ENCODE assay signal across 29 cellular contexts in genomic region chrX:103056902-103057301, GRCh38. TPM values are rescaled to one million over a fixed set of nuclear protein-coding genes. Genes with fewer than 3 reads are reported as not detected.
"Had no signal": no experiment of that assay in that cellular context is flagged by ENCODE, and none has a peak within 500 bp of the region (broad histone marks: within the 10 kb centered on the region; RNA-seq: fewer than 3 reads in every experiment).

No MANE protein-coding gene starts in this region.

- H3K4me1 Mint-ChIP-seq: activated B cell treated with CpG ODN at 0.5 μM for 24 hours; activated CD4-positive, alpha-beta T cell treated with anti-CD3 and anti-CD28 coated beads, Interleukin-2, amount 10 ng/mL, durations not matched to agents 7 days and 5 days; activated naive CD8-positive, alpha-beta T cell treated with anti-CD3 and anti-CD28 coated beads, Interleukin-2, amount 50 U/mL, for 24 hours; T-helper 17 cell had no signal

- H2AFZ ChIP-seq: PC-9 had no signal

- ATAC-seq: activated naive CD4-positive, alpha-beta T cell treated with anti-CD3 and anti-CD28 coated beads, Interleukin-2, amount 50 U/mL, for 72 hours; activated naive CD8-positive, alpha-beta T cell treated with anti-CD3 and anti-CD28 coated beads, Interleukin-2, amount 50 U/mL, for 24 hours; activated T-cell treated with anti-CD3 and anti-CD28 coated beads, Interleukin-2, amount 50 U/mL, for 4 hours; T-helper 17 cell had no signal

- H3K9me3 ChIP-seq: ascending aorta, MG63 had no signal

- H3K4me3 ChIP-seq: ascending aorta, cardiac muscle cell, MG63, PC-9 had no signal

- H3K27me3 ChIP-seq: ascending aorta, brain microvascular endothelial cell, cardiac muscle cell, MG63 had no signal

- H3K9me3 Mint-ChIP-seq: activated B cell treated with CpG ODN at 0.5 μM for 24 hours; activated CD4-positive, alpha-beta memory T cell treated with anti-CD3 and anti-CD28 coated beads for 36 hours; activated CD4-positive, alpha-beta T cell treated with anti-CD3 and anti-CD28 coated beads, Interleukin-2, amount 10 ng/mL, durations not matched to agents 7 days and 5 days; activated naive CD4-positive, alpha-beta T cell treated with anti-CD3 and anti-CD28 coated beads, Interleukin-2, amount 50 U/mL, for 72 hours; activated naive CD8-positive, alpha-beta T cell treated with anti-CD3 and anti-CD28 coated beads, Interleukin-2, amount 50 U/mL, for 24 hours; activated T-cell treated with anti-CD3 and anti-CD28 coated beads, Interleukin-2, amount 50 U/mL, for 4 hours had no signal

- H3K27ac Mint-ChIP-seq: activated B cell treated with CpG ODN at 0.5 μM for 24 hours; activated CD4-positive, alpha-beta memory T cell treated with anti-CD3 and anti-CD28 coated beads for 36 hours; activated CD4-positive, alpha-beta T cell treated with anti-CD3 and anti-CD28 coated beads, Interleukin-2, amount 10 ng/mL, durations not matched to agents 7 days and 5 days; activated naive CD4-positive, alpha-beta T cell treated with anti-CD3 and anti-CD28 coated beads, Interleukin-2, amount 50 U/mL, for 72 hours; activated naive CD8-positive, alpha-beta T cell treated with anti-CD3 and anti-CD28 coated beads, Interleukin-2, amount 50 U/mL, for 24 hours; T-helper 17 cell had no signal

- H3K36me3 Mint-ChIP-seq: activated CD4-positive, alpha-beta memory T cell treated with anti-CD3 and anti-CD28 coated beads for 36 hours; activated naive CD4-positive, alpha-beta T cell treated with anti-CD3 and anti-CD28 coated beads, Interleukin-2, amount 50 U/mL, for 72 hours had no signal

- H3K4me2 ChIP-seq: KMS-11, PC-9 had no signal

- H3K36me3 ChIP-seq: ascending aorta, brain microvascular endothelial cell, cardiac muscle cell, MG63 had no signal

- H3K4me3 Mint-ChIP-seq: activated B cell treated with CpG ODN at 0.5 μM for 24 hours; activated CD4-positive, alpha-beta memory T cell treated with anti-CD3 and anti-CD28 coated beads for 36 hours; activated CD4-positive, alpha-beta T cell treated with anti-CD3 and anti-CD28 coated beads, Interleukin-2, amount 10 ng/mL, durations not matched to agents 7 days and 5 days; activated naive CD8-positive, alpha-beta T cell treated with anti-CD3 and anti-CD28 coated beads, Interleukin-2, amount 50 U/mL, for 24 hours; activated T-cell treated with anti-CD3 and anti-CD28 coated beads, Interleukin-2, amount 50 U/mL, for 4 hours; T-helper 17 cell had no signal

- H3K27me3 Mint-ChIP-seq: activated B cell treated with CpG ODN at 0.5 μM for 24 hours had no signal

- H3K4me1 ChIP-seq: ascending aorta had no signal

- FAIRE-seq: TTC549 had no signal

- H3K27ac ChIP-seq: ascending aorta, brain microvascular endothelial cell, cardiac muscle cell, KMS-11, PC-9 had no signal

- DNase-seq: activated B cell treated with CpG ODN at 0.5 μM for 24 hours; activated CD4-positive, alpha-beta memory T cell treated with anti-CD3 and anti-CD28 coated beads for 36 hours; activated CD4-positive, alpha-beta T cell treated with anti-CD3 and anti-CD28 coated beads for 1 hour; activated CD4-positive, alpha-beta T cell treated with anti-CD3 and anti-CD28 coated beads, Interleukin-2, amount 10 ng/mL, durations not matched to agents 7 days and 5 days; activated CD8-positive, alpha-beta memory T cell treated with anti-CD3 and anti-CD28 coated beads for 24 hours; activated effector memory CD4-positive, alpha-beta T cell treated with anti-CD3 and anti-CD28 coated beads, Interleukin-2, amount 50 U/mL, for 16 hours; activated naive CD4-positive, alpha-beta T cell treated with Interleukin-2 at 50 U/mL for 16 hours; activated naive CD8-positive, alpha-beta T cell treated with anti-CD3 and anti-CD28 coated beads, Interleukin-2, amount 50 U/mL, for 24 hours; activated T-cell treated with anti-CD3 and anti-CD28 coated beads, Interleukin-2, amount 50 U/mL, for 4 hours; amniotic stem cell; brain microvascular endothelial cell; MG63; MV-4-11; NCI-H1092 treated with DMSO at 0.1 percent for 48 hours; NCI-H1436; NCI-H1694 treated with DMSO at 0.1 percent for 48 hours; NCI-H2029 treated with DMSO at 0.1 percent for 48 hours; NCI-H345; NCI-H510A; PC-9; SHP77 treated with DMSO at 0.1 percent for 48 hours; T-helper 17 cell; T-helper 9 cell had no signal

- H3K9ac ChIP-seq: KMS-11 had no signal

RNA-seq across cellular contexts. Expression of gene BEX1, which starts 7.1 kb away (rescaled TPM):
- total RNA-seq: activated CD4-positive, alpha-beta T cell treated with anti-CD3 and anti-CD28 coated beads, Interleukin-2, amount 10 ng/mL, durations not matched to agents 7 days and 5 days; ascending aorta; PC-9 had no signal

RNA-seq across cellular contexts. Expression of gene NXF3, which starts 36.0 kb away (rescaled TPM):
- total RNA-seq: activated B cell treated with CpG ODN at 0.5 μM for 24 hours; activated CD4-positive, alpha-beta memory T cell treated with anti-CD3 and anti-CD28 coated beads for 36 hours; activated CD4-positive, alpha-beta T cell treated with anti-CD3 and anti-CD28 coated beads, Interleukin-2, amount 10 ng/mL, durations not matched to agents 7 days and 5 days; activated naive CD4-positive, alpha-beta T cell treated with anti-CD3 and anti-CD28 coated beads, Interleukin-2, amount 50 U/mL, for 72 hours; activated T-cell treated with anti-CD3 and anti-CD28 coated beads, Interleukin-2, amount 50 U/mL, for 4 hours; ascending aorta; PC-9; SK-MEL-5; T-helper 17 cell had no signal
- polyA plus RNA-seq: cardiac muscle cell had no signal
